Comparison of ENCODE assay signal across 9 cellular contexts in the genomic region with DNA sequence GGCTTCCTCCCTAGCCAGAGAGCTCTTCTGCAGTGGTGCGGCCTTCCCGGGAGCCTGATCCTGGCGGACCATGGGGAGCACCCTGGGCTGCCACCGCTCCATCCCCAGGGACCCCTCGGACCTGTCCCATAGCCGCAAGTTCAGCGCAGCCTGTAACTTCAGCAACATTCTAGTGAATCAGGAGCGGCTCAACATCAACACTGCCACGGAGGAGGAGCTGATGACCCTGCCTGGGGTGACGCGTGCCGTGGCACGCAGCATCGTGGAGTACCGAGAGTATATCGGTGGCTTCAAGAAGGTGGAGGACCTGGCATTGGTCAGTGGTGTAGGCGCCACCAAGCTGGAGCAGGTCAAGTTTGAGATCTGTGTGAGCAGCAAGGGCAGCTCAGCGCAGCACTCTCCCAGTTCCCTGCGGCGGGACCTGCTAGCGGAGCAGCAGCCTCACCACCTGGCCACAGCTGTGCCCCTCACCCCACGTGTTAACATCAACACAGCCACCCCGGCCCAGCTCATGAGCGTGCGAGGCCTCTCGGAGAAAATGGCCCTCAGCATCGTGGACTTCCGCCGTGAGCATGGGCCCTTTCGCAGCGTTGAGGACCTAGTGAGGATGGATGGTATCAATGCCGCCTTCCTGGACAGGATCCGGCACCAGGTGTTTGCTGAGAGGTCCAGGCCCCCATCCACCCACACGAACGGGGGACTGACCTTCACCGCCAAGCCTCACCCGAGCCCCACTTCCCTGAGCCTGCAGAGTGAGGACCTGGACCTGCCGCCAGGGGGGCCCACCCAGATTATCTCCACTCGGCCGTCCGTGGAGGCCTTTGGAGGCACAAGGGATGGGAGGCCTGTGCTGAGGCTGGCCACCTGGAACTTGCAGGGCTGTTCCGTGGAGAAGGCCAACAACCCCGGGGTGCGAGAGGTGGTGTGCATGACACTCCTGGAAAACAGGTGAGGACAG. TPM values are rescaled to one million over a fixed set of nuclear protein-coding genes. Genes with fewer than 3 reads are reported as not detected.
DNase-seq lines count a peak whose midpoint lies in the region; ATAC-seq and TF ChIP-seq lines count a peak whose summit lies in the region.
"Had no signal": no experiment of that assay in that cellular context is flagged by ENCODE, and none has a peak within 500 bp of the region (broad histone marks: within the 10 kb centered on the region; RNA-seq: fewer than 3 reads in every experiment).

No MANE protein-coding gene starts in this region.

- H3K36me3 ChIP-seq in mucosa of stomach (ENCODE audit: control insufficient read depth, insufficient read depth, low read length) = no peaks in the 10 kb centered on the region
- H3K36me3 ChIP-seq in upper lobe of right lung = no peaks in the 10 kb centered on the region
- no peaks in the 10 kb centered on the region for H3K36me3 ChIP-seq in MG63

- H3K27me3 ChIP-seq in mucosa of stomach (ENCODE audit: control insufficient read depth, insufficient read depth, low read length) (no peaks in the 10 kb centered on the region), upper lobe of right lung (no peaks in the 10 kb centered on the region), MG63 (no peaks in the 10 kb centered on the region)

- H3K4me3 ChIP-seq in mucosa of stomach (ENCODE audit: low read length) (peak overlapping the region; percentile 27), upper lobe of right lung (peak overlapping the region; percentile 88), MG63 (no peak overlapping the region)

- no peaks in the 10 kb centered on the region for H3K9me3 Mint-ChIP-seq in activated naive CD4-positive, alpha-beta T cell treated with anti-CD3 and anti-CD28 coated beads, Interleukin-2, amount 50 U/mL, for 24 hours
- no peaks in the 10 kb centered on the region for H3K9me3 Mint-ChIP-seq in chondrocyte (ENCODE audit: low read depth)

- ATAC-seq in upper lobe of right lung (no peak), HG03432 (IDR thresholded peaks at IDR 0.05; ENCODE audit: unreplicated experiment) (no peak)

- H3K4me3 Mint-ChIP-seq in activated naive CD4-positive, alpha-beta T cell treated with anti-CD3 and anti-CD28 coated beads, Interleukin-2, amount 50 U/mL, for 24 hours = peak overlapping the region; percentile 89
- peak overlapping the region; percentile 74 for H3K4me3 Mint-ChIP-seq in chondrocyte (ENCODE audit: unreplicated experiment)

- DNase-seq in activated naive CD4-positive, alpha-beta T cell treated with Interleukin-2 at 50 U/mL for 16 hours = no peak
- DNase-seq in chondrocyte (ENCODE audit: low spot score) = no peak
- no peak for DNase-seq in upper lobe of right lung
- no peak for DNase-seq in MG63
- DNase-seq in kidney tubule cell (ENCODE audit: low spot score) = no peak
- DNase-seq: NCI-H524 treated with DMSO at 0.1 percent for 48 hours had no signal

- intact Hi-C loops in upper lobe of right lung (cut with DNase I) = no loop called here

- H3K4me1 ChIP-seq in mucosa of stomach (ENCODE audit: control insufficient read depth, insufficient read depth, low read length) (peaks cover 52% of the 10 kb centered on the region), upper lobe of right lung (peaks cover 27% of the 10 kb centered on the region)

- no peaks in the 10 kb centered on the region for H3K36me3 Mint-ChIP-seq in activated naive CD4-positive, alpha-beta T cell treated with anti-CD3 and anti-CD28 coated beads, Interleukin-2, amount 50 U/mL, for 24 hours
- H3K36me3 Mint-ChIP-seq in chondrocyte (ENCODE audit: low read depth) = no peaks in the 10 kb centered on the region

- H3K4me1 Mint-ChIP-seq in activated naive CD4-positive, alpha-beta T cell treated with anti-CD3 and anti-CD28 coated beads, Interleukin-2, amount 50 U/mL, for 24 hours = peaks cover 34% of the 10 kb centered on the region
- peaks cover 28% of the 10 kb centered on the region for H3K4me1 Mint-ChIP-seq in chondrocyte (ENCODE audit: low read depth)

- H3K27ac ChIP-seq in upper lobe of right lung = no peak overlapping the region

- TF ChIP-seq CTCF in chondrocyte (IDR thresholded peaks at IDR 0.05) (no peak), upper lobe of right lung (IDR thresholded peaks at IDR 0.05) (no peak)

- no peaks in the 10 kb centered on the region for H3K27me3 Mint-ChIP-seq in activated naive CD4-positive, alpha-beta T cell treated with anti-CD3 and anti-CD28 coated beads, Interleukin-2, amount 50 U/mL, for 24 hours
- no peaks in the 10 kb centered on the region for H3K27me3 Mint-ChIP-seq in chondrocyte (ENCODE audit: low read depth)

- no peak overlapping the region for H3K27ac Mint-ChIP-seq in activated naive CD4-positive, alpha-beta T cell treated with anti-CD3 and anti-CD28 coated beads, Interleukin-2, amount 50 U/mL, for 24 hours
- no peak overlapping the region for H3K27ac Mint-ChIP-seq in chondrocyte (ENCODE audit: unreplicated experiment)

- H3K9me3 ChIP-seq in mucosa of stomach (ENCODE audit: control insufficient read depth, low read length) (no peaks in the 10 kb centered on the region), upper lobe of right lung (no peaks in the 10 kb centered on the region), MG63 (no peaks in the 10 kb centered on the region)

- H3K9ac ChIP-seq in mucosa of stomach (ENCODE audit: low read length) = peak overlapping the region; percentile 86

RNA-seq across cellular contexts. Expression of gene EEPD1, which starts 1.5 kb away (rescaled TPM):
- total RNA-seq in chondrocyte (3.0 to 5.8 TPM (median 4.8 TPM) in 3 replicates), upper lobe of right lung (9.9 TPM)
- total RNA-seq in MG63 (2014; rRNA removed; shearing (Covaris generic); ENCODE audit: low replicate concordance) = 0.35 and 8.6 TPM in 2 replicates
